Comparison of ENCODE assay signal across 8 cellular contexts in genomic region chr12:55955800-55956508, GRCh38. TPM values are rescaled to one million over a fixed set of nuclear protein-coding genes. Genes with fewer than 3 reads are reported as not detected.
A peak's percentile ranks its signal among the peaks of the same experiment; 100 is the strongest.
DNase-seq lines count a peak whose midpoint lies in the region; ATAC-seq and TF ChIP-seq lines count a peak whose summit lies in the region.

No MANE protein-coding gene starts in this region.

- peaks cover 30% of the 10 kb centered on the region for H3K36me3 Mint-ChIP-seq in endothelial cell (ENCODE audit: low read depth, unreplicated experiment)
- H3K36me3 Mint-ChIP-seq in stimulated activated effector memory CD8-positive, alpha-beta T cell treated with anti-CD3 and anti-CD28 coated beads, Interleukin-12 subunit alpha, Interleukin-12 subunit beta, amount 100 ng/mL, for 72 hours, result peaks cover 50% of the 10 kb centered on the region

- no peak overlapping the region for H3K4me3 Mint-ChIP-seq in endothelial cell (ENCODE audit: unreplicated experiment)
- no peak overlapping the region for H3K4me3 Mint-ChIP-seq in stimulated activated effector memory CD8-positive, alpha-beta T cell treated with anti-CD3 and anti-CD28 coated beads, Interleukin-12 subunit alpha, Interleukin-12 subunit beta, amount 100 ng/mL, for 72 hours

- H3K27me3 Mint-ChIP-seq in endothelial cell (ENCODE audit: unreplicated experiment), result peaks cover 6% of the 10 kb centered on the region

- POLR2A ChIA-PET in AG04450 (lab: Yijun Ruan, JAX), result interaction anchor here (0.5 to 0.7 kb wide), 2 partner anchors 28 to 48 kb away, joined by 3 to 5 read pairs; partner anchors contain the start of gene PYM1

- H3K4me3 ChIP-seq in AG04450 (ENCODE audit: low read depth, low read length) (no peak overlapping the region), WERI-Rb-1 (ENCODE audit: low read depth, low read length) (no peak overlapping the region)

- H3K27ac ChIP-seq in AG04450 (ENCODE audit: low read depth, low read length) (no peak overlapping the region), WERI-Rb-1 (no peak overlapping the region)

- peaks cover 2% of the 10 kb centered on the region for H3K4me1 Mint-ChIP-seq in endothelial cell (ENCODE audit: unreplicated experiment)
- peaks cover 17% of the 10 kb centered on the region for H3K4me1 Mint-ChIP-seq in stimulated activated effector memory CD8-positive, alpha-beta T cell treated with anti-CD3 and anti-CD28 coated beads, Interleukin-12 subunit alpha, Interleukin-12 subunit beta, amount 100 ng/mL, for 72 hours

- no peaks in the 10 kb centered on the region for H3K9me3 Mint-ChIP-seq in endothelial cell (ENCODE audit: unreplicated experiment)
- no peaks in the 10 kb centered on the region for H3K9me3 Mint-ChIP-seq in stimulated activated effector memory CD8-positive, alpha-beta T cell treated with anti-CD3 and anti-CD28 coated beads, Interleukin-12 subunit alpha, Interleukin-12 subunit beta, amount 100 ng/mL, for 72 hours

- no peak overlapping the region for H3K27ac Mint-ChIP-seq in endothelial cell (ENCODE audit: unreplicated experiment)
- H3K27ac Mint-ChIP-seq in stimulated activated effector memory CD8-positive, alpha-beta T cell treated with anti-CD3 and anti-CD28 coated beads, Interleukin-12 subunit alpha, Interleukin-12 subunit beta, amount 100 ng/mL, for 72 hours, result peak overlapping the region; percentile 68

- DNase-seq in AG04450 (ENCODE audit: low read depth, low spot score), result no peak
- peak; percentile 94 for DNase-seq in HPDE6-E6E7 (ENCODE audit: extremely low spot score)
- DNase-seq in WERI-Rb-1, result peak; percentile 72
- peak; percentile 33 for DNase-seq in endothelial cell (ENCODE audit: low spot score)
- DNase-seq in stimulated activated effector memory CD8-positive, alpha-beta T cell treated with anti-CD3 and anti-CD28 coated beads, Interleukin-12 subunit alpha, Interleukin-12 subunit beta, amount 100 ng/mL, for 72 hours (ENCODE audit: low spot score in 2 of 2), result no peak
- DNase-seq in occipital lobe (lab: John Stamatoyannopoulos, UW), result no peak
- DNase-seq in NCI-H2081 treated with DMSO at 0.1 percent for 48 hours (lab: John Stamatoyannopoulos, UW), result no peak

- ATAC-seq in stimulated activated effector memory CD8-positive, alpha-beta T cell treated with anti-CD3 and anti-CD28 coated beads, Interleukin-12 subunit alpha, Interleukin-12 subunit beta, amount 100 ng/mL, for 72 hours, result peak; percentile 74
- no peak for ATAC-seq in GM21367 (IDR thresholded peaks at IDR 0.05; ENCODE audit: unreplicated experiment)

- H3K27me3 ChIP-seq in AG04450 (ENCODE audit: control insufficient read depth, insufficient read depth, low read length), result peaks cover 2% of the 10 kb centered on the region
- H3K27me3 ChIP-seq in WERI-Rb-1 (ENCODE audit: insufficient read depth, low read depth, severe bottlenecking), result no peaks in the 10 kb centered on the region

- TF ChIP-seq CTCF in AG04450 (IDR thresholded peaks at IDR 0.05; ENCODE audit: low read depth, low read length) (peak; percentile 57), WERI-Rb-1 (IDR thresholded peaks at IDR 0.05; ENCODE audit: low read depth, low read length) (peak; percentile 63), endothelial cell (IDR thresholded peaks at IDR 0.05; ENCODE audit: unreplicated experiment) (no peak)

- CTCF ChIA-PET in AG04450 (lab: Charles Lee), result interaction anchor here (0.6 to 2.2 kb wide), 6 partner anchors 15 to 234 kb away, joined by 3 to 6 read pairs (median 4); no protein-coding TSS in a partner anchor

- H3K9me3 ChIP-seq in AG04450 (ENCODE audit: control insufficient read depth, insufficient read depth, low read length) (no peaks in the 10 kb centered on the region), WERI-Rb-1 (ENCODE audit: severe bottlenecking) (no peaks in the 10 kb centered on the region)

- H3K36me3 ChIP-seq in WERI-Rb-1, result no peaks in the 10 kb centered on the region

RNA-seq across cellular contexts. Expression of gene PMEL, which starts 9.9 kb away (rescaled TPM):
- 1.6 and 2.2 TPM in 2 replicates for polyA plus RNA-seq in AG04450 (2011; rRNA removed)
- polyA minus RNA-seq in AG04450 (2011; rRNA and poly(A)+ RNA removed), result 0.69 and 1.0 TPM in 2 replicates
- total RNA-seq in endothelial cell (ENCODE audit: unreplicated experiment) (136 TPM), occipital lobe (not detected)

RNA-seq across cellular contexts. Expression of gene CDK2, which starts 10.7 kb away (rescaled TPM):
- 30.6 and 38.8 TPM in 2 replicates for polyA plus RNA-seq in AG04450 (2011; rRNA removed)
- polyA minus RNA-seq in AG04450 (2011; rRNA and poly(A)+ RNA removed), result 38.1 and 43.6 TPM in 2 replicates
- 43.0 TPM for total RNA-seq in endothelial cell (ENCODE audit: unreplicated experiment)
- 6.7 TPM for total RNA-seq in occipital lobe

RNA-seq across cellular contexts. Expression of gene RAB5B, which starts 17.9 kb away (rescaled TPM):
- 136 and 157 TPM in 2 replicates for polyA plus RNA-seq in AG04450 (2011; rRNA removed)
- 125 and 130 TPM in 2 replicates for polyA minus RNA-seq in AG04450 (2011; rRNA and poly(A)+ RNA removed)
- total RNA-seq in endothelial cell (ENCODE audit: unreplicated experiment) (130 TPM), occipital lobe (37.4 TPM)

RNA-seq across cellular contexts. Expression of gene DGKA, which starts 25.0 kb away (rescaled TPM):
- polyA plus RNA-seq in AG04450 (2011; rRNA removed), result 53.6 and 59.7 TPM in 2 replicates
- polyA minus RNA-seq in AG04450 (2011; rRNA and poly(A)+ RNA removed), result 72.4 and 72.8 TPM in 2 replicates
- total RNA-seq in endothelial cell (ENCODE audit: unreplicated experiment), result 70.1 TPM
- total RNA-seq in occipital lobe, result 10.9 TPM

RNA-seq across cellular contexts. Expression of gene PYM1, which starts 28.3 kb away (rescaled TPM):
- polyA plus RNA-seq in AG04450 (2011; rRNA removed), result 34.9 and 35.3 TPM in 2 replicates
- 20.5 and 21.7 TPM in 2 replicates for polyA minus RNA-seq in AG04450 (2011; rRNA and poly(A)+ RNA removed)
- total RNA-seq in endothelial cell (ENCODE audit: unreplicated experiment) (58.6 TPM), occipital lobe (20.0 TPM)

Comparison
In these comparisons a context has a peak if more than half of its experiments do, and no peak if none do; other contexts are left out.
1. DNase-seq: peak in HPDE6-E6E7 (single experiment), WERI-Rb-1 (single experiment) and endothelial cell (single experiment); none in AG04450 (single experiment), stimulated activated effector memory CD8-positive, alpha-beta T cell treated with anti-CD3 and anti-CD28 coated beads, Interleukin-12 subunit alpha, Interleukin-12 subunit beta, amount 100 ng/mL, for 72 hours (0 of 2), occipital lobe (single experiment) and NCI-H2081 treated with DMSO at 0.1 percent for 48 hours (single experiment).
2. RNA of gene PMEL, which starts 9.9 kb away (total RNA-seq): 136 TPM in endothelial cell (single experiment); not detected in occipital lobe (single experiment); every median in the first group is over 100 times any median in the second.